In the genomic region with DNA sequence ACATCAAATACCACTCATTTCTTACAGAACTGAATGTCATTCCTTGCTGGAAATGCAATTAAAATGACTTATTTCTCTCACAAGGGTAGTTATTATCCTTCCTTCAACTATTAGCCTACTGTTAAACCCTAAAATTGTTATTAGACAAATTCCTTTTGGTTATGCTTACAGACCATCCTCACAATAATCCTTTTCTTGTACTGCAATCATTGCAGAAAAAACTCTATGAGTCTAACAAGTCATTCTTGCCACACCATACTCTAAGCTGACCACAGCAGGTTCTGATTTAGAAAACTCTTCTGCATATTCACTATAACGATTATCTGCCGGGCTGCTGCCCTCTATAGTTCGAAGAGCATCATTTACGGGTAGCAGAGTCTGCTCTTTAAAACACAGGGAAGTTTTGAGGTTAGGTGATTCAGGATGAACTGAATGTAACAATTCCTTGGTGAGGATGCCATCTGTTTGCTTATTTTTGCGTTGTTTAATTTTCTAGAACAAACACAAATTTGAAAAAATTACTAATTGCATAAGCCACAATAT, we compare ENCODE assay signal across 1 cellular context.
TF ChIP-seq lines count a peak whose summit lies in the region.

No MANE protein-coding gene starts in this region.

TF ChIP-seq in GM12878, 131 proteins besides CTCF, POLR2A, EP300 and RAD21 (continued from another document):
- 0 out of 2 replicates have a peak, but pooled peaks have one; percentile 19 for TF ChIP-seq CREM (IDR thresholded peaks at IDR 0.05; ENCODE audit: low read depth)
TF ChIP-seq in GM12878: peak in this region for 4.
